Comparison of ENCODE assay signal across 29 cellular contexts in genomic region chr9:121125590-121125989, GRCh38.
"Had no signal": no experiment of that assay in that cellular context is flagged by ENCODE, and none has a peak within 500 bp of the region (broad histone marks: within the 10 kb centered on the region; RNA-seq: fewer than 3 reads in every experiment).

No MANE protein-coding gene starts in this region.

- H3K36me3 ChIP-seq: breast epithelium had no signal

- H3K9ac ChIP-seq: KMS-11 had no signal

- H3K4me1 ChIP-seq: breast epithelium had no signal

- H3K4me2 ChIP-seq: KMS-11 had no signal

- H3K4me3 ChIP-seq: breast epithelium, MG63, SJSA1 had no signal

- H3K27me3 Mint-ChIP-seq: activated CD4-positive, alpha-beta memory T cell treated with anti-CD3 and anti-CD28 coated beads for 36 hours had no signal

- H3K4me3 Mint-ChIP-seq: activated CD4-positive, alpha-beta memory T cell treated with anti-CD3 and anti-CD28 coated beads for 36 hours; activated T-cell treated with anti-CD3 and anti-CD28 coated beads, Interleukin-2, amount 50 U/mL, for 72 hours; T-helper 1 cell treated with Interleukin-12 subunit alpha and Interleukin-12 subunit beta and Interleukin-4 antibody, amounts not matched to agents 30 μg/mL and 1 μg/mL, for 36 hours; WTC11 had no signal

- H3K27ac ChIP-seq: breast epithelium, KMS-11, RWPE1, SJSA1 had no signal

- H3K9me3 ChIP-seq: breast epithelium, MG63, SJSA1 had no signal

- H3K27me3 ChIP-seq: breast epithelium, MG63, SJSA1 had no signal

- DNase-seq: activated CD4-positive, alpha-beta memory T cell treated with anti-CD3 and anti-CD28 coated beads for 36 hours; activated CD4-positive, alpha-beta T cell treated with anti-CD3 and anti-CD28 coated beads for 48 hours; activated CD4-positive, CD25-positive, alpha-beta regulatory T cell treated with anti-CD3 and anti-CD28 coated beads, Interleukin-2, amount 50 U/mL, for 72 hours; activated CD8-positive, alpha-beta memory T cell treated with anti-CD3 and anti-CD28 coated beads for 24 hours; activated T-cell treated with anti-CD3 and anti-CD28 coated beads, Interleukin-2, amount 50 U/mL, for 72 hours; aorta; caudate nucleus; MG63; MV-4-11; NCI-H1092 treated with DMSO at 0.1 percent for 48 hours; NCI-H1417 treated with DMSO at 0.1 percent for 48 hours; NCI-H1694 treated with DMSO at 0.1 percent for 48 hours; NCI-H2029 treated with DMSO at 0.1 percent for 48 hours; NCI-H510A treated with DMSO at 0.1 percent for 48 hours; NCI-H69; NK-92 treated with Interleukin-12 subunit alpha and Interleukin-12 subunit beta, amount 100 ng/mL, for 24 hours; OCI-M1; SHP77; SW 1271; T-helper 9 cell had no signal

- H3K27ac Mint-ChIP-seq: activated CD4-positive, alpha-beta memory T cell treated with anti-CD3 and anti-CD28 coated beads for 36 hours; activated T-cell treated with anti-CD3 and anti-CD28 coated beads, Interleukin-2, amount 50 U/mL, for 72 hours; T-helper 1 cell treated with Interleukin-12 subunit alpha and Interleukin-12 subunit beta and Interleukin-4 antibody, amounts not matched to agents 30 μg/mL and 1 μg/mL, for 36 hours; WTC11 had no signal

- ATAC-seq: activated naive CD4-positive, alpha-beta T cell treated with anti-CD3 and anti-CD28 coated beads, Interleukin-2, amount 50 U/mL, for 72 hours; activated T-cell treated with anti-CD3 and anti-CD28 coated beads, Interleukin-2, amount 50 U/mL, for 72 hours; Panc1; SK-N-SH treated with all-trans-retinoic acid at 6 μM for 48 hours; WTC11 had no signal
